Comparison of ENCODE assay signal across 35 cellular contexts in genomic region chr9:114464652-114465051, GRCh38.
"Had no signal": no experiment of that assay in that cellular context is flagged by ENCODE, and none has a peak within 500 bp of the region (broad histone marks: within the 10 kb centered on the region; RNA-seq: fewer than 3 reads in every experiment).

No MANE protein-coding gene starts in this region.

- H3K36me3 ChIP-seq: MG63 had no signal

- H3K27me3 ChIP-seq: MG63 had no signal

- H3K9me3 ChIP-seq: MG63 had no signal

- DNase-seq: Kasumi-1, MG63, MM.1S, MV-4-11, NCI-H1048, NCI-H1092, NCI-H1092 treated with DMSO at 0.1 percent for 48 hours, NCI-H1105, NCI-H1105 treated with DMSO at 0.1 percent for 48 hours, NCI-H1417, NCI-H1417 treated with DMSO at 0.1 percent for 48 hours, NCI-H1436, NCI-H1436 treated with DMSO at 0.1 percent for 48 hours, NCI-H146, NCI-H1694, NCI-H1694 treated with DMSO at 0.1 percent for 48 hours, NCI-H187, NCI-H187 treated with DMSO at 0.1 percent for 48 hours, NCI-H1930, NCI-H2029, NCI-H2029 treated with DMSO at 0.1 percent for 48 hours, NCI-H2081, NCI-H2081 treated with DMSO at 0.1 percent for 48 hours, NCI-H2107, NCI-H2171, NCI-H2171 treated with DMSO at 0.1 percent for 48 hours, NCI-H2227 treated with DMSO at 0.1 percent for 48 hours, NCI-H226, NCI-H345, NCI-H446, NCI-H446 treated with DMSO at 0.1 percent for 48 hours, NCI-H510A, NCI-H510A treated with DMSO at 0.1 percent for 48 hours, NCI-H524, NCI-H524 treated with DMSO at 0.1 percent for 48 hours had no signal

- H3K4me3 ChIP-seq: MG63 had no signal
